20 cellular contexts compared by ENCODE assay signal in the genomic region with DNA sequence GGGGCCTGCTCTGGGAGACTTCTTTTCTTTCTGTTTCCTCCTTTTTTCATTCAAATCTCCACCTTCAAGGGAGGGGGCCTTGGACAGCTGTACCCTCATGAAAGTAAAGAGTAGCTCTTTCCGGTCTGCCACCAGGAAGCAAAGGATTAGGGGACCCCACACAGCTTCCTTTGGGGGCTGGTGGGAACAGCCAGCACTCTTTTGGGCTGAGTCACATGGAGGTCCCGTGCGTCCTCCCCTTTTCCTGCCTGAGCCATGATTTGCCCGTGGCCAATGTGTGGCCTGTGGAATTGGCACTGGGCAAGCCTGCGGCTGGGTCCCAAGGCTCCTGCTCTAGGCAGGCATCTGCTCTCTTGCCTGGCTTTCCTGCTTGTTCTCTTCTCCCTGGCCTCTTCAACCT.
DNase-seq lines count a peak whose midpoint lies in the region; ATAC-seq, FAIRE-seq and TF ChIP-seq lines count a peak whose summit lies in the region.
"Had no signal": no experiment of that assay in that cellular context is flagged by ENCODE, and none has a peak within 500 bp of the region (broad histone marks: within the 10 kb centered on the region; RNA-seq: fewer than 3 reads in every experiment).

No MANE protein-coding gene starts in this region.

- DNase-seq in HFFc6: no peak
- DNase-seq in astrocyte (ENCODE audit: low read depth): no peak
- DNase-seq in neural crest cell (ENCODE audit: low read depth, low spot score): no peak
- DNase-seq in NCI-H1092 treated with DMSO at 0.1 percent for 48 hours (lab: John Stamatoyannopoulos, UW): no peak
- DNase-seq in activated CD4-positive, alpha-beta T cell treated with anti-CD3 and anti-CD28 coated beads, Interleukin-2, amount 50 U/mL, for 48 hours: no peak
- DNase-seq in ACHN: no peak
- DNase-seq: 8988T; Calu3; CD4-positive, alpha-beta T cell; DMS79 treated with DMSO at 0.1 percent for 48 hours; Karpas-422; NCI-H1417; NCI-H2029 treated with DMSO at 0.1 percent for 48 hours; NCI-H510A; NCI-H82; SIG-M5 had no signal

- H4K20me1 ChIP-seq in astrocyte (ENCODE audit: insufficient read depth, low read length): no peaks in the 10 kb centered on the region

- no peak for ATAC-seq in HG03521 (IDR thresholded peaks at IDR 0.05; ENCODE audit: unreplicated experiment)
- ATAC-seq: Panc1 had no signal

- H3K27me3 Mint-ChIP-seq in HFFc6 (ENCODE audit: insufficient read depth) (peaks cover 34% of the 10 kb centered on the region), astrocyte (ENCODE audit: low read depth, unreplicated experiment) (peaks cover 31% of the 10 kb centered on the region), neural crest cell (ENCODE audit: low read depth) (no peaks in the 10 kb centered on the region)

- no peaks in the 10 kb centered on the region for H3K4me1 ChIP-seq in astrocyte (ENCODE audit: insufficient read depth, low read length)
- H3K4me1 ChIP-seq: HAP-1 had no signal

- no peaks in the 10 kb centered on the region for H3K79me2 ChIP-seq in astrocyte (ENCODE audit: insufficient read depth, low read length)

- peak overlapping the region; percentile 25; the same call in 1 of the 2 replicates for H3K4me3 Mint-ChIP-seq in HFFc6
- no peak overlapping the region for H3K4me3 Mint-ChIP-seq in astrocyte (ENCODE audit: unreplicated experiment)
- H3K4me3 Mint-ChIP-seq in neural crest cell: no peak overlapping the region
- H3K4me3 Mint-ChIP-seq: CD4-positive, alpha-beta T cell had no signal

- H2AFZ ChIP-seq in astrocyte (ENCODE audit: low read depth, low read length): peak overlapping the region; percentile 29

- H3K36me3 Mint-ChIP-seq in HFFc6 (ENCODE audit: low read depth) (no peaks in the 10 kb centered on the region), astrocyte (ENCODE audit: low read depth, unreplicated experiment) (no peaks in the 10 kb centered on the region), neural crest cell (ENCODE audit: low read depth) (no peaks in the 10 kb centered on the region)

- no peaks in the 10 kb centered on the region for H3K27me3 ChIP-seq in astrocyte (ENCODE audit: insufficient read depth, low read length)

- H3K4me3 ChIP-seq in astrocyte (ENCODE audit: insufficient read depth, low read depth, low read length): no peak overlapping the region
- H3K4me3 ChIP-seq: HAP-1 had no signal

- H3K9ac ChIP-seq in astrocyte (ENCODE audit: low read length): no peak overlapping the region

- H3K4me2 ChIP-seq in astrocyte (ENCODE audit: low read length): no peak overlapping the region

- FAIRE-seq in astrocyte (lab: Jason Lieb, UNC): no peak

- TF ChIP-seq CTCF in 22Rv1 (IDR thresholded peaks at IDR 0.05) (no peak), HFFc6 (IDR thresholded peaks at IDR 0.05) (no peak), astrocyte (IDR thresholded peaks at IDR 0.05; ENCODE audit: insufficient read depth, low read depth, low read length) (no peak), neural crest cell (conservative IDR thresholded peaks at IDR 0.05) (no peak)

- H3K9me3 Mint-ChIP-seq in HFFc6 (no peaks in the 10 kb centered on the region), astrocyte (ENCODE audit: unreplicated experiment) (no peaks in the 10 kb centered on the region), neural crest cell (no peaks in the 10 kb centered on the region)
- H3K9me3 Mint-ChIP-seq: CD4-positive, alpha-beta T cell had no signal

- H3K27ac Mint-ChIP-seq in HFFc6 (no peak overlapping the region), astrocyte (ENCODE audit: unreplicated experiment) (peak overlapping the region; percentile 47), neural crest cell (ENCODE audit: unreplicated experiment) (peak overlapping the region; percentile 68)
- H3K27ac Mint-ChIP-seq: CD4-positive, alpha-beta T cell had no signal

- H3K4me1 Mint-ChIP-seq in HFFc6 (ENCODE audit: low read depth) (peaks cover 9% of the 10 kb centered on the region; the same call in 1 of the 2 replicates), astrocyte (ENCODE audit: low read depth, unreplicated experiment) (peaks cover 5% of the 10 kb centered on the region), neural crest cell (peaks cover 43% of the 10 kb centered on the region)

- H3K27ac ChIP-seq in 22Rv1: peak overlapping the region; percentile 43
- H3K27ac ChIP-seq in astrocyte (ENCODE audit: low read depth, low read length): no peak overlapping the region

- H3K9me3 ChIP-seq in astrocyte (ENCODE audit: insufficient read depth, low read depth, low read length): no peaks in the 10 kb centered on the region
- H3K9me3 ChIP-seq: HAP-1 had no signal

- H3K36me3 ChIP-seq in astrocyte (ENCODE audit: insufficient read depth, low read length): no peaks in the 10 kb centered on the region
- H3K36me3 ChIP-seq: HAP-1 had no signal

- in situ Hi-C loops in ACHN (cut with HindIII; ENCODE audit: low pct_ligation_motif_present, low pct_unique_long_range_greater_than_20kb, low sequenced_read_pairs): no loop called here
